ENCODE assay signal across 8 cellular contexts in genomic region chr5:54944364-54944763, GRCh38. TPM values are rescaled to one million over a fixed set of nuclear protein-coding genes. Genes with fewer than 3 reads are reported as not detected.
A peak's percentile ranks its signal among the peaks of the same experiment; 100 is the strongest.
DNase-seq lines count a peak whose midpoint lies in the region; ATAC-seq and TF ChIP-seq lines count a peak whose summit lies in the region.

No MANE protein-coding gene starts in this region.

- no peak overlapping the region for H3K4me2 ChIP-seq in GM23248 (ENCODE audit: unreplicated experiment)

- no peaks in the 10 kb centered on the region for H3K79me2 ChIP-seq in GM23248 (ENCODE audit: insufficient read depth)

- H3K4me3 ChIP-seq in GM23248 (no peak overlapping the region), vagina (no peak overlapping the region)

- in situ Hi-C loops in GM23248 (cut with MboI), result loop anchor here (10.0 kb wide), 1 partner anchor 200 kb away; no protein-coding TSS in a partner anchor

- no peaks in the 10 kb centered on the region for H3K9me3 ChIP-seq in GM23248 (ENCODE audit: low read depth)
- no peaks in the 10 kb centered on the region for H3K9me3 ChIP-seq in T-helper 17 cell (ENCODE audit: control insufficient read depth, low read length, poor library complexity, severe bottlenecking)
- no peaks in the 10 kb centered on the region for H3K9me3 ChIP-seq in vagina

- H3K9me3 Mint-ChIP-seq in CD14-positive monocyte, result no peaks in the 10 kb centered on the region
- no peaks in the 10 kb centered on the region for H3K9me3 Mint-ChIP-seq in nephron

- no peaks in the 10 kb centered on the region for H4K20me1 ChIP-seq in GM23248 (ENCODE audit: insufficient read depth)

- peak; percentile 64 for TF ChIP-seq CTCF in CD14-positive monocyte (IDR thresholded peaks at IDR 0.05)
- TF ChIP-seq CTCF in nephron (IDR thresholded peaks at IDR 0.05; ENCODE audit: unreplicated experiment in 3 of 3), result peak; percentile 63 to 69 (median 68)
- TF ChIP-seq CTCF in vagina (IDR thresholded peaks at IDR 0.05), result peak in 1 of 3 experiments; percentile 12

- H3K27me3 ChIP-seq in GM23248 (replicated peaks; ENCODE audit: insufficient read depth) (no peaks in the 10 kb centered on the region), vagina (no peaks in the 10 kb centered on the region)

- H3K27ac ChIP-seq in GM23248, result no peak overlapping the region
- no peak overlapping the region for H3K27ac ChIP-seq in vagina

- intact Hi-C loops in CD14-positive monocyte (cut with micrococcal nuclease) (no loop called here), vagina (cut with DNase I) (loop anchor here (10.0 kb wide), 1 partner anchor 210 kb away; no protein-coding TSS in a partner anchor)

- ATAC-seq in T-helper 17 cell (peak; percentile 54), HG02571 (IDR thresholded peaks at IDR 0.05; ENCODE audit: unreplicated experiment) (no peak)

- H3K9me2 ChIP-seq in GM23248 (ENCODE audit: insufficient read depth), result no peaks in the 10 kb centered on the region

- H3F3A ChIP-seq in GM23248 (ENCODE audit: insufficient read depth), result no peaks in the 10 kb centered on the region

- H3K4me3 Mint-ChIP-seq in CD14-positive monocyte (no peak overlapping the region), T-helper 17 cell (no peak overlapping the region), nephron (no peak overlapping the region)

- 63 to 67% methylated on average over 7 of the region's 7 CpGs for WGBS in GM23248 (ENCODE audit: low coverage in 1 of 2, low lambda C conversion rate in 2 of 2, missing lambda C conversion rate in 2 of 2), 2 experiments

- H3K36me3 Mint-ChIP-seq in CD14-positive monocyte (no peaks in the 10 kb centered on the region), T-helper 17 cell (ENCODE audit: low read depth) (no peaks in the 10 kb centered on the region), nephron (ENCODE audit: low read depth) (no peaks in the 10 kb centered on the region)

- TF ChIP-seq POLR2A in vagina (IDR thresholded peaks at IDR 0.05), result no peak

- no peaks in the 10 kb centered on the region for H3K36me3 ChIP-seq in GM23248 (ENCODE audit: low read depth)
- H3K36me3 ChIP-seq in vagina, result no peaks in the 10 kb centered on the region

- H3K27me3 Mint-ChIP-seq in CD14-positive monocyte (ENCODE audit: low read depth in 3 of 3), result peaks cover 0 to 1% (median 0%) of the 10 kb centered on the region in 3 donors
- peaks cover 5% of the 10 kb centered on the region for H3K27me3 Mint-ChIP-seq in T-helper 17 cell
- no peaks in the 10 kb centered on the region for H3K27me3 Mint-ChIP-seq in nephron (ENCODE audit: low read depth)

- H2AFZ ChIP-seq in GM23248, result no peak overlapping the region

- DNase-seq in CD14-positive monocyte (ENCODE audit: low spot score) (no peak), GM23248 (peak; percentile 59), T-helper 17 cell (peak in 1 of 3 donors; percentile 15), dermis microvascular lymphatic vessel endothelial cell (ENCODE audit: low read depth in 2 of 2) (peak; percentile 36 to 74), OCI-M2 (lab: John Stamatoyannopoulos, UW; ENCODE audit: unreplicated experiment) (no peak), vagina (ENCODE audit: extremely low spot score in 2 of 2) (no peak)

- H3K9ac ChIP-seq in GM23248, result no peak overlapping the region

- H3K4me1 Mint-ChIP-seq in CD14-positive monocyte (no peaks in the 10 kb centered on the region), T-helper 17 cell (peaks cover 6% of the 10 kb centered on the region), nephron (no peaks in the 10 kb centered on the region)

- H3K27ac Mint-ChIP-seq in CD14-positive monocyte (no peak overlapping the region), T-helper 17 cell (no peak overlapping the region), nephron (no peak overlapping the region)

- H3K4me1 ChIP-seq in GM23248 (ENCODE audit: insufficient read depth) (no peaks in the 10 kb centered on the region), vagina (no peaks in the 10 kb centered on the region)

RNA-seq across cellular contexts. Expression of gene ESM1, which starts 41.0 kb away (rescaled TPM):
- polyA plus RNA-seq in CD14-positive monocyte, result not detected
- 25.5 and 26.1 TPM in 2 replicates for total RNA-seq in GM23248 (2014; rRNA removed; shearing (Covaris generic))
- 11.8 and 12.2 TPM in 2 replicates for polyA plus RNA-seq in GM23248 (2016; fragmentation: Nextera tagmentation; extraction: Ambion mirVana)
- total RNA-seq in T-helper 17 cell, result not detected
- total RNA-seq in dermis microvascular lymphatic vessel endothelial cell, result 69.5 and 73.0 TPM in 2 replicates
- total RNA-seq in vagina, result not detected

Comparison
In these comparisons a context has a peak if more than half of its experiments do, and no peak if none do; other contexts are left out.
1. DNase-seq: peak in GM23248 (single experiment) and dermis microvascular lymphatic vessel endothelial cell (2 of 2); none in CD14-positive monocyte (single experiment), OCI-M2 (single experiment) and vagina (0 of 2).
2. RNA of gene ESM1, which starts 41.0 kb away (total RNA-seq): 69.5 to 73.0 TPM in dermis microvascular lymphatic vessel endothelial cell and 25.5 to 26.1 TPM in GM23248; not detected in T-helper 17 cell and not detected in vagina (single experiment); every median in the first group is over 10 times any median in the second.